23 cellular contexts compared by ENCODE assay signal in genomic region chr20:52461602-52462001, GRCh38.
"Had no signal": no experiment of that assay in that cellular context is flagged by ENCODE, and none has a peak within 500 bp of the region (broad histone marks: within the 10 kb centered on the region; RNA-seq: fewer than 3 reads in every experiment).

No MANE protein-coding gene starts in this region.

- H3K27ac Mint-ChIP-seq: endodermal cell; progenitor cell of endocrine pancreas; stimulated activated memory B cell treated with anti-CD40 and anti-IgM and Interleukin-4, amounts not matched to agents 10 μg/mL and 1 μg/mL and 100 μg/mL, for 72 hours; stimulated activated naive CD8-positive, alpha-beta T cell treated with anti-CD3 and anti-CD28 coated beads, Interleukin-15, Interleukin-2, amounts not matched to agents 100 ng/mL and 50 ng/mL, for 24 hours had no signal

- H3K27me3 Mint-ChIP-seq: stimulated activated naive CD8-positive, alpha-beta T cell treated with anti-CD3 and anti-CD28 coated beads, Interleukin-15, Interleukin-2, amounts not matched to agents 100 ng/mL and 50 ng/mL, for 24 hours had no signal

- H3K4me2 ChIP-seq: smooth muscle cell had no signal

- H3K4me1 Mint-ChIP-seq: endodermal cell; naive B cell; stimulated activated memory B cell treated with anti-CD40 and anti-IgM and Interleukin-4, amounts not matched to agents 10 μg/mL and 1 μg/mL and 100 μg/mL, for 72 hours had no signal

- H3K36me3 ChIP-seq: colonic mucosa, heart left ventricle, pancreas, tibial artery, upper lobe of right lung had no signal

- FAIRE-seq: endothelial cell of umbilical vein, pancreas had no signal

- H3K4me3 Mint-ChIP-seq: endodermal cell; naive B cell; stimulated activated memory B cell treated with anti-CD40 and anti-IgM and Interleukin-4, amounts not matched to agents 10 μg/mL and 1 μg/mL and 100 μg/mL, for 72 hours; stimulated activated naive CD8-positive, alpha-beta T cell treated with anti-CD3 and anti-CD28 coated beads, Interleukin-15, Interleukin-2, amounts not matched to agents 100 ng/mL and 50 ng/mL, for 24 hours had no signal

- H3K4me3 ChIP-seq: colonic mucosa, heart left ventricle, lung, pancreas, smooth muscle cell, tibial artery, upper lobe of right lung had no signal

- DNase-seq: cerebellar nuclear complex; colonic mucosa; effector CD4-positive, alpha-beta T cell; endodermal cell; erythroblast; foreskin keratinocyte; heart left ventricle; hippocampal formation; left colon; left ventricle myocardium superior; mesendoderm; naive B cell; pancreas; right cardiac atrium; stimulated activated CD4-positive, alpha-beta T cell treated with anti-CD3 and anti-CD28 coated beads, Interleukin-4, amount 100 ng/mL, for 24 hours; tibial artery; upper lobe of right lung had no signal

- H3K36me3 Mint-ChIP-seq: naive B cell; stimulated activated memory B cell treated with anti-CD40 and anti-IgM and Interleukin-4, amounts not matched to agents 10 μg/mL and 1 μg/mL and 100 μg/mL, for 72 hours had no signal

- H3K4me1 ChIP-seq: colonic mucosa, foreskin keratinocyte, heart left ventricle, pancreas, tibial artery, upper lobe of right lung had no signal

- H3K27ac ChIP-seq: colonic mucosa, foreskin keratinocyte, heart left ventricle, pancreas, tibial artery, upper lobe of right lung had no signal

- H3K27me3 ChIP-seq: colonic mucosa, foreskin keratinocyte, tibial artery, upper lobe of right lung had no signal

- ATAC-seq: foreskin keratinocyte; heart left ventricle; left colon; left ventricle myocardium superior; pancreas; right cardiac atrium; stimulated activated memory B cell treated with anti-CD40 and anti-IgM and Interleukin-4, amounts not matched to agents 10 μg/mL and 1 μg/mL and 100 μg/mL, for 72 hours; upper lobe of right lung had no signal

- H3K9me3 ChIP-seq: colonic mucosa, pancreas, tibial artery, upper lobe of right lung had no signal
